Comparison of ENCODE assay signal across 1 cellular context in genomic region chr22:36775589-36775965, GRCh38.
TF ChIP-seq lines count a peak whose summit lies in the region.

No MANE protein-coding gene starts in this region.

TF ChIP-seq in K562, 482 proteins besides CTCF, POLR2A, EP300 and RAD21 (continued from another document):
- TF ChIP-seq TCF15 (CRISPR knock-in tag; IDR thresholded peaks at IDR 0.05) (no peak), U2AF1 (optimal IDR thresholded peaks at IDR 0.05; ENCODE audit: low read depth, low read length) (no peak), SMARCA5 (IDR thresholded peaks at IDR 0.05) (no peak), PHF8 (IDR thresholded peaks at IDR 0.05; ENCODE audit: borderline replicate concordance, low read length) (no peak), SIN3B (IDR thresholded peaks at IDR 0.05; ENCODE audit: low read depth) (no peak), FUS (optimal IDR thresholded peaks at IDR 0.05; ENCODE audit: low read depth, low read length) (no peak), MAZ (CRISPR knock-in tag; conservative IDR thresholded peaks at IDR 0.05 in 1 of 2, IDR thresholded peaks at IDR 0.05 in 1 of 2) (no peak), KLF13 (tag; IDR thresholded peaks at IDR 0.05; ENCODE audit: borderline replicate concordance, low read depth) (no peak), KLF16 (IDR thresholded peaks at IDR 0.05) (no peak), AFF4 (CRISPR knock-in tag; IDR thresholded peaks at IDR 0.05) (no peak), HDGF (IDR thresholded peaks at IDR 0.05) (no peak), OTX1 (CRISPR knock-in tag; IDR thresholded peaks at IDR 0.05) (no peak), BHLHE40 (IDR thresholded peaks at IDR 0.05; ENCODE audit: low read length) (no peak), SAFB (IDR thresholded peaks at IDR 0.05; ENCODE audit: borderline replicate concordance, low read depth, low read length) (no peak), NR3C1 (CRISPR knock-in tag; IDR thresholded peaks at IDR 0.05) (no peak), ZNF551 (CRISPR knock-in tag; IDR thresholded peaks at IDR 0.05) (no peak)
TF ChIP-seq in K562: peak in this region for 0.
